In the genomic region with DNA sequence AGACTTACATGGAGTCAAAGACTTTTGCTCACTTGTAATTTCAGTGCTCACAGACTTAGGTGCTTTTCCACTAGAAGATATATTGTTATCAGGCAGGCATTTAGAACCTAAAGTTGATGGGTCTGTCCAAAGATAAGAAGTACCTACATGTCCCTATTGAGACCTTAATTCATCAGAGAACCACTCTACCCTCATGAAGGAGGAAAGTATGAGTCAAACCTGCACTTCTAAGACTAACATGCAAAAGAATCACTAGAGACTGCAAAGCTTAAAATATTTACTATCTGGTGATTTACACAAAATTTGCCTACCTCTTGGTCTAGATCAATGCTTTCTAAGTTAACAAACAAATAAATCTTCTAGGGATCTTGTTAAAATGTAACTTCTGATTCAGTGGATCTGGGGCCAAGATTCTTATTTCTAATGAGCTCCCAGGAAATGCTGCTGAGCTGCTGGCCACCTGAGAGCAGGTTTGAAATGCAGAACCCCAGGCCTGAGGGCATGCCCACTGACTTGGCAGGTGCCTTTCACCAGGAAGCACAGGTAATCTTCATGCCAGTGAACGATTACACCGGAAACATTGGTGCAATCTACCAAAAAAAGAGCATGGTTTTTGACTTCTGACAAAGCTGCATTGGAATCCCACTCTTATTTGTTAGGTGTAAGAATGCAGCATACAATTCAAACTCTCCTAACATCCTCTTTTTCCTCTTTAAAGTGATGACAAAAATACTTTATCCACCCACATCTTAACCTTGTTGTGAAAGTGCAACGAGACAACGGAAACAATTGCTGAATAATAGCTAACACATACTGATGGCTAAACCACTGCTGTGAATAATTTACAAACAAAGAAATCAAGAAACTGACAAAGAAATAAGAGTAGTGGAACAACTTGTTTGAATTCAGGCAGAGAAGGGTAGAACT, we compare ENCODE assay signal across 10 cellular contexts.
A peak's percentile ranks its signal among the peaks of the same experiment; 100 is the strongest.
DNase-seq lines count a peak whose midpoint lies in the region; ATAC-seq and TF ChIP-seq lines count a peak whose summit lies in the region.
"Had no signal": no experiment of that assay in that cellular context is flagged by ENCODE, and none has a peak within 500 bp of the region (broad histone marks: within the 10 kb centered on the region; RNA-seq: fewer than 3 reads in every experiment).

No MANE protein-coding gene starts in this region.

- no peaks in the 10 kb centered on the region for H3K9me2 ChIP-seq in GM23248 (ENCODE audit: insufficient read depth)

- no peak overlapping the region for H3K4me3 Mint-ChIP-seq in Caco-2 (ENCODE audit: unreplicated experiment)
- H3K4me3 Mint-ChIP-seq: naive thymus-derived CD4-positive, alpha-beta T cell; stimulated activated naive CD8-positive, alpha-beta T cell treated with anti-CD3 and anti-CD28 coated beads, Interleukin-15, amount 100 ng/mL, for 72 hours had no signal

- no peaks in the 10 kb centered on the region for H3K4me1 Mint-ChIP-seq in Caco-2 (ENCODE audit: low read depth, unreplicated experiment)
- H3K4me1 Mint-ChIP-seq: naive thymus-derived CD4-positive, alpha-beta T cell; stimulated activated naive CD8-positive, alpha-beta T cell treated with anti-CD3 and anti-CD28 coated beads, Interleukin-15, amount 100 ng/mL, for 72 hours had no signal

- CTCF ChIA-PET in Caco-2 (lab: Charles Lee): interaction anchor here (1.3 kb wide), 1 partner anchor 855 kb away, joined by 10 read pairs; no protein-coding TSS in a partner anchor

- H3K4me1 ChIP-seq in GM23248 (ENCODE audit: insufficient read depth) (peaks cover 53% of the 10 kb centered on the region), Caco-2 (peaks cover 10% of the 10 kb centered on the region)

- DNase-seq in GM23248: peak; percentile 66
- DNase-seq in kidney tubule cell (ENCODE audit: low spot score): peak; percentile 85
- DNase-seq in stimulated activated CD4-positive, alpha-beta T cell treated with anti-CD3 and anti-CD28 coated beads, Interleukin-4, amount 100 ng/mL, for 24 hours: no peak
- no peak for DNase-seq in Caco-2
- no peak for DNase-seq in NCI-H1092 (lab: John Stamatoyannopoulos, UW)
- no peak for DNase-seq in AG08396 (ENCODE audit: low spot score)
- DNase-seq: naive thymus-derived CD4-positive, alpha-beta T cell; stimulated activated naive CD8-positive, alpha-beta T cell treated with anti-CD3 and anti-CD28 coated beads, Interleukin-15, amount 100 ng/mL, for 72 hours had no signal

- intact Hi-C loops in Caco-2 (cut with micrococcal nuclease; ENCODE audit: unreplicated experiment): loop anchor here (1.0 to 5.0 kb wide), 4 partner anchors 416 to 855 kb away; no protein-coding TSS in a partner anchor

- no peak overlapping the region for H2AFZ ChIP-seq in GM23248

- no peak overlapping the region for H3K27ac Mint-ChIP-seq in Caco-2 (ENCODE audit: unreplicated experiment)
- H3K27ac Mint-ChIP-seq: naive thymus-derived CD4-positive, alpha-beta T cell; stimulated activated naive CD8-positive, alpha-beta T cell treated with anti-CD3 and anti-CD28 coated beads, Interleukin-15, amount 100 ng/mL, for 72 hours had no signal

- no peaks in the 10 kb centered on the region for H3K79me2 ChIP-seq in GM23248 (ENCODE audit: insufficient read depth)

- peaks cover 10% of the 10 kb centered on the region for H3K9me3 Mint-ChIP-seq in Caco-2 (ENCODE audit: unreplicated experiment)

- H3K36me3 ChIP-seq in GM23248 (ENCODE audit: low read depth) (no peaks in the 10 kb centered on the region), Caco-2 (ENCODE audit: control insufficient read depth, insufficient read depth, low read length) (no peaks in the 10 kb centered on the region)

- H3K9ac ChIP-seq in GM23248: 0 out of 2 replicates have a peak overlapping the region, but pooled peaks have one; percentile 13

- 1 to 2% methylated on average over 4 of the region's 4 CpGs for WGBS in GM23248 (ENCODE audit: low coverage in 1 of 2, low lambda C conversion rate in 2 of 2, missing lambda C conversion rate in 2 of 2), 2 experiments

- no peak for TF ChIP-seq CTCF in Caco-2 (IDR thresholded peaks at IDR 0.05; ENCODE audit: insufficient read depth in 1 of 2, low read depth in 1 of 2, low read length in 1 of 2, severe bottlenecking in 1 of 2, unreplicated experiment in 1 of 2)

- ATAC-seq in GM18519 (IDR thresholded peaks at IDR 0.05; ENCODE audit: low FRiP score, unreplicated experiment) (peak; percentile 41), HG03521 (IDR thresholded peaks at IDR 0.05; ENCODE audit: unreplicated experiment) (peak; percentile 51)
- ATAC-seq: naive thymus-derived CD4-positive, alpha-beta T cell; stimulated activated naive CD8-positive, alpha-beta T cell treated with anti-CD3 and anti-CD28 coated beads, Interleukin-15, amount 100 ng/mL, for 72 hours had no signal

- in situ Hi-C loops in GM23248 (cut with MboI): loop anchor here (10.0 kb wide), 1 partner anchor 863 kb away; no protein-coding TSS in a partner anchor

- POLR2A ChIA-PET in Caco-2 (lab: Charles Lee): no interaction called here

- H3K9me3 ChIP-seq in GM23248 (ENCODE audit: low read depth) (no peaks in the 10 kb centered on the region), Caco-2 (no peaks in the 10 kb centered on the region)

- H3K4me2 ChIP-seq in GM23248 (ENCODE audit: unreplicated experiment): peak overlapping the region; percentile 72

- no peaks in the 10 kb centered on the region for H4K20me1 ChIP-seq in GM23248 (ENCODE audit: insufficient read depth)

- peaks cover 39% of the 10 kb centered on the region for H3F3A ChIP-seq in GM23248 (ENCODE audit: insufficient read depth)

- H3K4me3 ChIP-seq in GM23248 (peak overlapping the region; percentile 17), Caco-2 (ENCODE audit: low read depth, low read length) (no peak overlapping the region)

- no peaks in the 10 kb centered on the region for H3K27me3 Mint-ChIP-seq in Caco-2 (ENCODE audit: insufficient read depth, unreplicated experiment)
- H3K27me3 Mint-ChIP-seq: stimulated activated naive CD8-positive, alpha-beta T cell treated with anti-CD3 and anti-CD28 coated beads, Interleukin-15, amount 100 ng/mL, for 72 hours had no signal

- H3K27me3 ChIP-seq in GM23248 (replicated peaks; ENCODE audit: insufficient read depth) (no peaks in the 10 kb centered on the region), Caco-2 (replicated peaks; ENCODE audit: control insufficient read depth, insufficient read depth, low read length) (no peaks in the 10 kb centered on the region)

- no peaks in the 10 kb centered on the region for H3K36me3 Mint-ChIP-seq in Caco-2 (ENCODE audit: insufficient read depth, unreplicated experiment)

- peak overlapping the region; percentile 59 for H3K27ac ChIP-seq in GM23248

- no TSS peak for BruUV-seq in Caco-2 (replicated peaks; lab: Mats Ljungman, UMichigan)

Comparison
In these comparisons a context has a peak if more than half of its experiments do, and no peak if none do; other contexts are left out.
1. DNase-seq: peak in GM23248 (single experiment) and kidney tubule cell (single experiment); none in stimulated activated CD4-positive, alpha-beta T cell treated with anti-CD3 and anti-CD28 coated beads, Interleukin-4, amount 100 ng/mL, for 24 hours (single experiment), Caco-2 (0 of 2), NCI-H1092 (single experiment) and AG08396 (single experiment).